ENCODE assay signal across 16 cellular contexts in genomic region chr17:78898947-78899346, GRCh38. TPM values are rescaled to one million over a fixed set of nuclear protein-coding genes. Genes with fewer than 3 reads are reported as not detected.
DNase-seq lines count a peak whose midpoint lies in the region; ATAC-seq and TF ChIP-seq lines count a peak whose summit lies in the region.
"Had no signal": no experiment of that assay in that cellular context is flagged by ENCODE, and none has a peak within 500 bp of the region (broad histone marks: within the 10 kb centered on the region; RNA-seq: fewer than 3 reads in every experiment).

No MANE protein-coding gene starts in this region.

- TF ChIP-seq CTCF in cardiac muscle cell (IDR thresholded peaks at IDR 0.05; ENCODE audit: low read depth, low read length) (no peak), glutamatergic neuron (IDR thresholded peaks at IDR 0.05; ENCODE audit: partially characterized antibody, unreplicated experiment) (no peak), neutrophil (IDR thresholded peaks at IDR 0.05) (no peak)

- no peak for ATAC-seq in Right ventricle myocardium superior (ENCODE audit: poor library complexity)

- H3K4me3 Mint-ChIP-seq in glutamatergic neuron (ENCODE audit: unreplicated experiment): peak overlapping the region; percentile 44
- H3K4me3 Mint-ChIP-seq in activated naive CD4-positive, alpha-beta T cell treated with anti-CD3 and anti-CD28 coated beads for 36 hours: no peak overlapping the region
- no peak overlapping the region for H3K4me3 Mint-ChIP-seq in activated T-helper 2 cell treated with anti-CD3 and anti-CD28 coated beads, Interferon-gamma antibody, Interleukin-2, Interleukin-4, amounts not matched to agents 10 μg/mL and 5 μg/mL and 100 μg/mL, durations not matched to agents 14 hours and 24 hours and 36 hours (ENCODE audit: low read depth)

- no peaks in the 10 kb centered on the region for H3K36me3 Mint-ChIP-seq in glutamatergic neuron (ENCODE audit: unreplicated experiment)
- no peaks in the 10 kb centered on the region for H3K36me3 Mint-ChIP-seq in activated naive CD4-positive, alpha-beta T cell treated with anti-CD3 and anti-CD28 coated beads for 36 hours (ENCODE audit: low read depth)
- H3K36me3 Mint-ChIP-seq in activated T-helper 2 cell treated with anti-CD3 and anti-CD28 coated beads, Interferon-gamma antibody, Interleukin-2, Interleukin-4, amounts not matched to agents 10 μg/mL and 5 μg/mL and 100 μg/mL, durations not matched to agents 14 hours and 24 hours and 36 hours (ENCODE audit: low read depth): no peaks in the 10 kb centered on the region

- H3K27ac Mint-ChIP-seq in glutamatergic neuron (ENCODE audit: unreplicated experiment): peak overlapping the region; percentile 26
- H3K27ac Mint-ChIP-seq in activated naive CD4-positive, alpha-beta T cell treated with anti-CD3 and anti-CD28 coated beads for 36 hours: no peak overlapping the region
- no peak overlapping the region for H3K27ac Mint-ChIP-seq in activated T-helper 2 cell treated with anti-CD3 and anti-CD28 coated beads, Interferon-gamma antibody, Interleukin-2, Interleukin-4, amounts not matched to agents 10 μg/mL and 5 μg/mL and 100 μg/mL, durations not matched to agents 14 hours and 24 hours and 36 hours

- H3K27me3 Mint-ChIP-seq in glutamatergic neuron (ENCODE audit: unreplicated experiment): peaks cover 15% of the 10 kb centered on the region
- H3K27me3 Mint-ChIP-seq in activated naive CD4-positive, alpha-beta T cell treated with anti-CD3 and anti-CD28 coated beads for 36 hours (ENCODE audit: low read depth): no peaks in the 10 kb centered on the region
- H3K27me3 Mint-ChIP-seq in activated T-helper 2 cell treated with anti-CD3 and anti-CD28 coated beads, Interferon-gamma antibody, Interleukin-2, Interleukin-4, amounts not matched to agents 10 μg/mL and 5 μg/mL and 100 μg/mL, durations not matched to agents 14 hours and 24 hours and 36 hours (ENCODE audit: low read depth): no peaks in the 10 kb centered on the region

- intact Hi-C loops in Right ventricle myocardium superior (cut with DNase I): no loop called here
- intact Hi-C loops in activated naive CD4-positive, alpha-beta T cell treated with anti-CD3 and anti-CD28 coated beads for 36 hours (cut with micrococcal nuclease): no loop called here
- intact Hi-C loops in activated T-helper 2 cell treated with anti-CD3 and anti-CD28 coated beads, Interferon-gamma antibody, Interleukin-2, Interleukin-4, amounts not matched to agents 10 μg/mL and 5 μg/mL and 100 μg/mL, durations not matched to agents 14 hours and 24 hours and 36 hours (cut with micrococcal nuclease): no loop called here

- H3K9me3 ChIP-seq in cardiac muscle cell (ENCODE audit: low read depth): no peaks in the 10 kb centered on the region
- H3K9me3 ChIP-seq in neutrophil: no peaks in the 10 kb centered on the region
- H3K9me3 ChIP-seq: BLaER1, thoracic aorta had no signal

- no peak for DNase-seq in cardiac muscle cell (ENCODE audit: low read depth in 1 of 2, low spot score in 1 of 2)
- DNase-seq in Right ventricle myocardium superior: no peak
- no peak for DNase-seq in glutamatergic neuron
- DNase-seq in NCI-H69 (lab: John Stamatoyannopoulos, UW): no peak
- no peak for DNase-seq in activated naive CD4-positive, alpha-beta T cell treated with anti-CD3 and anti-CD28 coated beads for 36 hours
- no peak for DNase-seq in activated T-helper 2 cell treated with anti-CD3 and anti-CD28 coated beads, Interferon-gamma antibody, Interleukin-2, Interleukin-4, amounts not matched to agents 10 μg/mL and 5 μg/mL and 100 μg/mL, durations not matched to agents 14 hours and 24 hours and 36 hours (ENCODE audit: low spot score)
- no peak for DNase-seq in effector CD8-positive, alpha-beta T cell (lab: John Stamatoyannopoulos, UW)
- DNase-seq: activated CD4-positive, alpha-beta T cell treated with anti-CD3 and anti-CD28 coated beads, Interleukin-2, amount 50 U/mL, for 1 hour; amniotic stem cell; NCI-H526 treated with DMSO at 0.1 percent for 48 hours; SHP77; stimulated activated CD4-positive, alpha-beta T cell treated with anti-CD3 and anti-CD28 coated beads, Interleukin-15, amount 100 ng/mL, for 24 hours; T-helper 1 cell had no signal

- H3K36me3 ChIP-seq in cardiac muscle cell (no peaks in the 10 kb centered on the region), neutrophil (peaks cover 72% of the 10 kb centered on the region)

- CTCF ChIA-PET in activated naive CD4-positive, alpha-beta T cell treated with anti-CD3 and anti-CD28 coated beads for 36 hours (lab: Charles Lee): no interaction called here

- H3K4me1 ChIP-seq in cardiac muscle cell (ENCODE audit: low read depth): peaks cover 14% of the 10 kb centered on the region
- H3K4me1 ChIP-seq in neutrophil (ENCODE audit: control insufficient read depth in 1 of 2, insufficient read depth in 1 of 2, low read depth in 1 of 2, low read length in 1 of 2): peaks cover 35 to 37% of the 10 kb centered on the region in 2 experiments

- peaks cover 7% of the 10 kb centered on the region for H3K9me3 Mint-ChIP-seq in glutamatergic neuron (ENCODE audit: unreplicated experiment)
- no peaks in the 10 kb centered on the region for H3K9me3 Mint-ChIP-seq in activated naive CD4-positive, alpha-beta T cell treated with anti-CD3 and anti-CD28 coated beads for 36 hours
- H3K9me3 Mint-ChIP-seq in activated T-helper 2 cell treated with anti-CD3 and anti-CD28 coated beads, Interferon-gamma antibody, Interleukin-2, Interleukin-4, amounts not matched to agents 10 μg/mL and 5 μg/mL and 100 μg/mL, durations not matched to agents 14 hours and 24 hours and 36 hours: no peaks in the 10 kb centered on the region

- H3K27ac ChIP-seq in cardiac muscle cell (peak overlapping the region; percentile 32), neutrophil (peak overlapping the region; percentile 71)

- no peak overlapping the region for H3K4me3 ChIP-seq in cardiac muscle cell
- H3K4me3 ChIP-seq in neutrophil (ENCODE audit: low read depth in 1 of 2, low read length in 1 of 2): no peak overlapping the region
- H3K4me3 ChIP-seq: BLaER1, thoracic aorta had no signal

- peaks cover 30% of the 10 kb centered on the region for H3K4me1 Mint-ChIP-seq in glutamatergic neuron (ENCODE audit: low read depth, unreplicated experiment)
- H3K4me1 Mint-ChIP-seq in activated naive CD4-positive, alpha-beta T cell treated with anti-CD3 and anti-CD28 coated beads for 36 hours (ENCODE audit: low read depth): peaks cover 8% of the 10 kb centered on the region
- peaks cover 10% of the 10 kb centered on the region for H3K4me1 Mint-ChIP-seq in activated T-helper 2 cell treated with anti-CD3 and anti-CD28 coated beads, Interferon-gamma antibody, Interleukin-2, Interleukin-4, amounts not matched to agents 10 μg/mL and 5 μg/mL and 100 μg/mL, durations not matched to agents 14 hours and 24 hours and 36 hours (ENCODE audit: low read depth)

- no peaks in the 10 kb centered on the region for H3K27me3 ChIP-seq in cardiac muscle cell
- no peaks in the 10 kb centered on the region for H3K27me3 ChIP-seq in neutrophil
- H3K27me3 ChIP-seq: BLaER1 had no signal

RNA-seq across cellular contexts. Expression of gene CEP295NL, which starts 4.1 kb away (rescaled TPM):
- 0.21 and 0.42 TPM in 2 replicates for total RNA-seq in cardiac muscle cell
- polyA plus RNA-seq in cardiac muscle cell: not detected in 2 replicates
- 0.70 TPM for total RNA-seq in Right ventricle myocardium superior
- total RNA-seq in glutamatergic neuron (ENCODE audit: unreplicated experiment): 6.4 TPM
- total RNA-seq in activated naive CD4-positive, alpha-beta T cell treated with anti-CD3 and anti-CD28 coated beads for 36 hours: not detected
- not detected in 2 replicates for total RNA-seq in activated T-helper 2 cell treated with anti-CD3 and anti-CD28 coated beads, Interferon-gamma antibody, Interleukin-2, Interleukin-4, amounts not matched to agents 10 μg/mL and 5 μg/mL and 100 μg/mL, durations not matched to agents 14 hours and 24 hours and 36 hours

RNA-seq across cellular contexts. Expression of gene TIMP2, which starts 26.2 kb away (rescaled TPM):
- 22.0 and 25.8 TPM in 2 replicates for total RNA-seq in cardiac muscle cell
- polyA plus RNA-seq in cardiac muscle cell: 4.2 and 5.9 TPM in 2 replicates
- 114 TPM for total RNA-seq in Right ventricle myocardium superior
- total RNA-seq in glutamatergic neuron (ENCODE audit: unreplicated experiment): 121 TPM
- total RNA-seq in activated naive CD4-positive, alpha-beta T cell treated with anti-CD3 and anti-CD28 coated beads for 36 hours: under 1 TPM; 0.35 to 0.43 TPM
- total RNA-seq in activated T-helper 2 cell treated with anti-CD3 and anti-CD28 coated beads, Interferon-gamma antibody, Interleukin-2, Interleukin-4, amounts not matched to agents 10 μg/mL and 5 μg/mL and 100 μg/mL, durations not matched to agents 14 hours and 24 hours and 36 hours: 0.71 and 0.84 TPM in 2 replicates

RNA-seq across cellular contexts. Expression of gene USP36, which starts 58.3 kb away (rescaled TPM):
- 18.9 and 27.8 TPM in 2 replicates for total RNA-seq in cardiac muscle cell
- polyA plus RNA-seq in cardiac muscle cell: 27.1 and 35.4 TPM in 2 replicates
- total RNA-seq in Right ventricle myocardium superior: 17.8 TPM
- 45.3 TPM for total RNA-seq in glutamatergic neuron (ENCODE audit: unreplicated experiment)
- 10 to 100 TPM; 65.3 to 68.7 TPM for total RNA-seq in activated naive CD4-positive, alpha-beta T cell treated with anti-CD3 and anti-CD28 coated beads for 36 hours
- 103 and 105 TPM in 2 replicates for total RNA-seq in activated T-helper 2 cell treated with anti-CD3 and anti-CD28 coated beads, Interferon-gamma antibody, Interleukin-2, Interleukin-4, amounts not matched to agents 10 μg/mL and 5 μg/mL and 100 μg/mL, durations not matched to agents 14 hours and 24 hours and 36 hours

Comparison
In these comparisons a context has a peak if more than half of its experiments do, and no peak if none do; other contexts are left out.
1. RNA of gene TIMP2, which starts 26.2 kb away (total RNA-seq): 121 TPM in glutamatergic neuron (single experiment), 114 TPM in Right ventricle myocardium superior (single experiment) and 22.0 to 25.8 TPM in cardiac muscle cell; 0.71 to 0.84 TPM in activated T-helper 2 cell treated with anti-CD3 and anti-CD28 coated beads, Interferon-gamma antibody, Interleukin-2, Interleukin-4, amounts not matched to agents 10 μg/mL and 5 μg/mL and 100 μg/mL, durations not matched to agents 14 hours and 24 hours and 36 hours and 0.35 to 0.43 TPM in activated naive CD4-positive, alpha-beta T cell treated with anti-CD3 and anti-CD28 coated beads for 36 hours; every median in the first group is over 10 times any median in the second.